Comparison of ENCODE assay signal across 29 cellular contexts in genomic region chr10:104931723-104932122, GRCh38.
"Had no signal": no experiment of that assay in that cellular context is flagged by ENCODE, and none has a peak within 500 bp of the region (broad histone marks: within the 10 kb centered on the region; RNA-seq: fewer than 3 reads in every experiment).

No MANE protein-coding gene starts in this region.

- H3K9me3 Mint-ChIP-seq: activated B cell treated with CpG ODN at 0.5 μM for 24 hours; activated CD4-positive, alpha-beta memory T cell treated with anti-CD3 and anti-CD28 coated beads for 36 hours; activated naive CD4-positive, alpha-beta T cell treated with anti-CD3 and anti-CD28 coated beads for 36 hours; activated T-cell treated with anti-CD3 and anti-CD28 coated beads, Interleukin-2, amount 50 U/mL, for 4 hours; activated T-helper 1 cell treated with anti-CD3 and anti-CD28 coated beads, Interleukin-12 subunit alpha, Interleukin-12 subunit beta, Interleukin-2, Interleukin-4 antibody, amounts not matched to agents 30 ng/mL and 10 ng/mL and 1 ng/mL, durations not matched to agents 14 hours and 24 hours and 36 hours; T-helper 1 cell treated with Interleukin-12 subunit alpha and Interleukin-12 subunit beta and Interleukin-4 antibody, amounts not matched to agents 30 μg/mL and 1 μg/mL, for 36 hours; T-helper 2 cell treated with Interferon-gamma antibody and Interleukin-4, amounts not matched to agents 5 μg/mL and 100 μg/mL, for 36 hours had no signal

- DNase-seq: activated B cell treated with CpG ODN at 0.5 μM for 24 hours; activated CD4-positive, alpha-beta memory T cell treated with anti-CD3 and anti-CD28 coated beads for 36 hours; activated CD4-positive, alpha-beta T cell treated with anti-CD3 and anti-CD28 coated beads for 4 hours; activated CD4-positive, alpha-beta T cell treated with anti-CD3 and anti-CD28 coated beads, Interleukin-2, amount 50 U/mL, for 1 hour; activated CD4-positive, CD25-positive, alpha-beta regulatory T cell treated with anti-CD3 and anti-CD28 coated beads, Interleukin-2, amount 50 U/mL, for 72 hours; activated CD8-positive, alpha-beta memory T cell treated with anti-CD3 and anti-CD28 coated beads, Interleukin-2, amount 50 U/mL, for 4 hours; activated gamma-delta T cell treated with Interleukin-2 at 50 U/mL for 16 hours; activated naive CD4-positive, alpha-beta T cell treated with anti-CD3 and anti-CD28 coated beads for 36 hours; activated T-cell treated with anti-CD3 and anti-CD28 coated beads for 4 hours; activated T-cell treated with anti-CD3 and anti-CD28 coated beads, Interleukin-2, amount 50 U/mL, for 4 hours; adrenal gland; body of pancreas; NCI-H1092 treated with DMSO at 0.1 percent for 48 hours; NCI-H1417 treated with DMSO at 0.1 percent for 48 hours; NCI-H1930; NCI-H2081 treated with DMSO at 0.1 percent for 48 hours; NCI-H226; NCI-H446 treated with DMSO at 0.1 percent for 48 hours; NCI-H524; RPMI8226; SHP77 treated with DMSO at 0.1 percent for 48 hours; SK-N-SH had no signal

- FAIRE-seq: astrocyte, K562, TTC549 had no signal

- H3K4me1 Mint-ChIP-seq: activated B cell treated with CpG ODN at 0.5 μM for 24 hours had no signal

- H3K27ac Mint-ChIP-seq: activated B cell treated with CpG ODN at 0.5 μM for 24 hours; activated CD4-positive, alpha-beta memory T cell treated with anti-CD3 and anti-CD28 coated beads for 36 hours; activated naive CD4-positive, alpha-beta T cell treated with anti-CD3 and anti-CD28 coated beads for 36 hours; activated naive CD4-positive, alpha-beta T cell treated with anti-CD3 and anti-CD28 coated beads, Interleukin-2, amount 50 U/mL, for 72 hours; activated T-helper 1 cell treated with anti-CD3 and anti-CD28 coated beads, Interleukin-12 subunit alpha, Interleukin-12 subunit beta, Interleukin-2, Interleukin-4 antibody, amounts not matched to agents 30 ng/mL and 10 ng/mL and 1 ng/mL, durations not matched to agents 14 hours and 24 hours and 36 hours; T-helper 1 cell treated with Interleukin-12 subunit alpha and Interleukin-12 subunit beta and Interleukin-4 antibody, amounts not matched to agents 30 μg/mL and 1 μg/mL, for 36 hours; T-helper 2 cell treated with Interferon-gamma antibody and Interleukin-4, amounts not matched to agents 5 μg/mL and 100 μg/mL, for 36 hours had no signal

- H3K27me3 Mint-ChIP-seq: activated CD4-positive, alpha-beta memory T cell treated with anti-CD3 and anti-CD28 coated beads for 36 hours had no signal

- H3K4me3 Mint-ChIP-seq: activated B cell treated with CpG ODN at 0.5 μM for 24 hours; activated CD4-positive, alpha-beta memory T cell treated with anti-CD3 and anti-CD28 coated beads for 36 hours; activated naive CD4-positive, alpha-beta T cell treated with anti-CD3 and anti-CD28 coated beads for 36 hours; activated T-cell treated with anti-CD3 and anti-CD28 coated beads, Interleukin-2, amount 50 U/mL, for 4 hours; activated T-helper 1 cell treated with anti-CD3 and anti-CD28 coated beads, Interleukin-12 subunit alpha, Interleukin-12 subunit beta, Interleukin-2, Interleukin-4 antibody, amounts not matched to agents 30 ng/mL and 10 ng/mL and 1 ng/mL, durations not matched to agents 14 hours and 24 hours and 36 hours; T-helper 1 cell treated with Interleukin-12 subunit alpha and Interleukin-12 subunit beta and Interleukin-4 antibody, amounts not matched to agents 30 μg/mL and 1 μg/mL, for 36 hours; T-helper 2 cell treated with Interferon-gamma antibody and Interleukin-4, amounts not matched to agents 5 μg/mL and 100 μg/mL, for 36 hours had no signal

- H3K36me3 Mint-ChIP-seq: activated CD4-positive, alpha-beta memory T cell treated with anti-CD3 and anti-CD28 coated beads for 36 hours; activated naive CD4-positive, alpha-beta T cell treated with anti-CD3 and anti-CD28 coated beads, Interleukin-2, amount 50 U/mL, for 72 hours had no signal
